Comparison of ENCODE assay signal across 12 cellular contexts in genomic region chr18:48803951-48804855, GRCh38.
DNase-seq lines count a peak whose midpoint lies in the region; ATAC-seq and TF ChIP-seq lines count a peak whose summit lies in the region.
"Had no signal": no experiment of that assay in that cellular context is flagged by ENCODE, and none has a peak within 500 bp of the region (broad histone marks: within the 10 kb centered on the region; RNA-seq: fewer than 3 reads in every experiment).

No MANE protein-coding gene starts in this region.

- TF ChIP-seq CTCF in omental fat pad (IDR thresholded peaks at IDR 0.05): no peak

- peak; percentile 26 for DNase-seq in activated T-cell treated with anti-CD3 and anti-CD28 coated beads, Interleukin-2, amount 50 U/mL, for 24 hours
- no peak for DNase-seq in activated T-cell treated with anti-CD3 and anti-CD28 coated beads, Interleukin-2, amount 50 U/mL, for 72 hours
- DNase-seq in Right ventricle myocardium superior (peak; percentile 33), omental fat pad (ENCODE audit: low spot score) (peak; percentile 13), ureter (ENCODE audit: low spot score) (peak; percentile 39), AML-193 (lab: John Stamatoyannopoulos, UW) (no peak), HCEC 1CT (no peak)
- DNase-seq: DMS79 treated with DMSO at 0.1 percent for 48 hours; naive thymus-derived CD8-positive, alpha-beta T cell; NCI-H2029; stimulated activated naive CD4-positive, alpha-beta T cell had no signal

- H3K9me3 Mint-ChIP-seq in activated T-cell treated with anti-CD3 and anti-CD28 coated beads, Interleukin-2, amount 50 U/mL, for 24 hours: no peaks in the 10 kb centered on the region
- H3K9me3 Mint-ChIP-seq in activated T-cell treated with anti-CD3 and anti-CD28 coated beads, Interleukin-2, amount 50 U/mL, for 72 hours: no peaks in the 10 kb centered on the region
- H3K9me3 Mint-ChIP-seq: naive thymus-derived CD8-positive, alpha-beta T cell had no signal

- ATAC-seq in activated T-cell treated with anti-CD3 and anti-CD28 coated beads, Interleukin-2, amount 50 U/mL, for 72 hours (replicated peaks in 1 of 2): no peak
- peak; percentile 11 for ATAC-seq in Right ventricle myocardium superior (ENCODE audit: poor library complexity)
- ATAC-seq in omental fat pad (ENCODE audit: low FRiP score): no peak
- no peak for ATAC-seq in GM18505 (IDR thresholded peaks at IDR 0.05; ENCODE audit: unreplicated experiment)
- ATAC-seq: naive thymus-derived CD8-positive, alpha-beta T cell had no signal

- no peak overlapping the region for H3K4me3 Mint-ChIP-seq in activated T-cell treated with anti-CD3 and anti-CD28 coated beads, Interleukin-2, amount 50 U/mL, for 24 hours
- H3K4me3 Mint-ChIP-seq in activated T-cell treated with anti-CD3 and anti-CD28 coated beads, Interleukin-2, amount 50 U/mL, for 72 hours: no peak overlapping the region

- no peaks in the 10 kb centered on the region for H3K27me3 Mint-ChIP-seq in activated T-cell treated with anti-CD3 and anti-CD28 coated beads, Interleukin-2, amount 50 U/mL, for 24 hours
- H3K27me3 Mint-ChIP-seq in activated T-cell treated with anti-CD3 and anti-CD28 coated beads, Interleukin-2, amount 50 U/mL, for 72 hours (ENCODE audit: low read depth): no peaks in the 10 kb centered on the region
- H3K27me3 Mint-ChIP-seq: naive thymus-derived CD8-positive, alpha-beta T cell had no signal

- no peak overlapping the region for H3K27ac Mint-ChIP-seq in activated T-cell treated with anti-CD3 and anti-CD28 coated beads, Interleukin-2, amount 50 U/mL, for 24 hours
- H3K27ac Mint-ChIP-seq in activated T-cell treated with anti-CD3 and anti-CD28 coated beads, Interleukin-2, amount 50 U/mL, for 72 hours: no peak overlapping the region

- intact Hi-C loops in Right ventricle myocardium superior (cut with DNase I): no loop called here

- H3K4me1 Mint-ChIP-seq in activated T-cell treated with anti-CD3 and anti-CD28 coated beads, Interleukin-2, amount 50 U/mL, for 24 hours (ENCODE audit: low read depth): peaks cover 73% of the 10 kb centered on the region
- peaks cover 77% of the 10 kb centered on the region for H3K4me1 Mint-ChIP-seq in activated T-cell treated with anti-CD3 and anti-CD28 coated beads, Interleukin-2, amount 50 U/mL, for 72 hours (ENCODE audit: low read depth)

- no peaks in the 10 kb centered on the region for H3K36me3 Mint-ChIP-seq in activated T-cell treated with anti-CD3 and anti-CD28 coated beads, Interleukin-2, amount 50 U/mL, for 24 hours (ENCODE audit: low read depth)
- no peaks in the 10 kb centered on the region for H3K36me3 Mint-ChIP-seq in activated T-cell treated with anti-CD3 and anti-CD28 coated beads, Interleukin-2, amount 50 U/mL, for 72 hours (ENCODE audit: insufficient read depth in 2 of 2)
- H3K36me3 Mint-ChIP-seq: naive thymus-derived CD8-positive, alpha-beta T cell had no signal

- no peak for TF ChIP-seq POLR2A in GM18505 (IDR thresholded peaks at IDR 0.05; ENCODE audit: borderline replicate concordance, extremely low read depth, insufficient read depth, insufficient read length)

Comparison
In these comparisons a context has a peak if more than half of its experiments do, and no peak if none do; other contexts are left out.
1. DNase-seq: peak in activated T-cell treated with anti-CD3 and anti-CD28 coated beads, Interleukin-2, amount 50 U/mL, for 24 hours (single experiment), Right ventricle myocardium superior (single experiment), omental fat pad (single experiment) and ureter (single experiment); none in activated T-cell treated with anti-CD3 and anti-CD28 coated beads, Interleukin-2, amount 50 U/mL, for 72 hours (0 of 2), AML-193 (0 of 2) and HCEC 1CT (single experiment).